13 cellular contexts compared by ENCODE assay signal in genomic region chr10:29647483-29647882, GRCh38. TPM values are rescaled to one million over a fixed set of nuclear protein-coding genes. Genes with fewer than 3 reads are reported as not detected.
A peak's percentile ranks its signal among the peaks of the same experiment; 100 is the strongest.
DNase-seq lines count a peak whose midpoint lies in the region; ATAC-seq and TF ChIP-seq lines count a peak whose summit lies in the region.
"Had no signal": no experiment of that assay in that cellular context is flagged by ENCODE, and none has a peak within 500 bp of the region (broad histone marks: within the 10 kb centered on the region; RNA-seq: fewer than 3 reads in every experiment).

No MANE protein-coding gene starts in this region.

- TF ChIP-seq CTCF in mucosa of descending colon (IDR thresholded peaks at IDR 0.05) (no peak), testis (IDR thresholded peaks at IDR 0.05) (no peak)

- DNase-seq in activated CD4-positive, alpha-beta T cell treated with anti-CD3 and anti-CD28 coated beads for 36 hours: no peak
- DNase-seq in activated CD4-positive, alpha-beta T cell treated with anti-CD3 and anti-CD28 coated beads, Interleukin-2, amount 10 ng/mL, durations not matched to agents 24 days and 14 days: no peak
- DNase-seq in adipocyte (ENCODE audit: low read depth): peak; percentile 28
- DNase-seq in mucosa of descending colon: peak in 1 of 3 donors; percentile 67
- DNase-seq in testis: no peak
- DNase-seq in hepatic stellate cell (ENCODE audit: low spot score): no peak
- DNase-seq: GOT3 had no signal

- 44 to 58% methylated on average over 5 of the region's 5 CpGs for WGBS in testis, 2 donors

- intact Hi-C loops in activated CD4-positive, alpha-beta T cell treated with anti-CD3 and anti-CD28 coated beads for 36 hours (cut with DNase I, micrococcal nuclease): no loop called here
- intact Hi-C loops in activated CD4-positive, alpha-beta T cell treated with anti-CD3 and anti-CD28 coated beads, Interleukin-2, amount 10 ng/mL, durations not matched to agents 24 days and 14 days (cut with micrococcal nuclease): no loop called here
- intact Hi-C loops in mucosa of descending colon (cut with DNase I, micrococcal nuclease): loop anchor here in 1 of 2 donors (10.0 kb wide), 1 partner anchor 87 kb away; no protein-coding TSS in a partner anchor
- intact Hi-C loops in testis (cut with DNase I; ENCODE audit: low total_unique reads): no loop called here

- H3K9me3 ChIP-seq in adipocyte (ENCODE audit: control insufficient read depth, low read length) (no peaks in the 10 kb centered on the region), mucosa of descending colon (no peaks in the 10 kb centered on the region), testis (no peaks in the 10 kb centered on the region)

- POLR2A ChIA-PET in activated CD4-positive, alpha-beta T cell treated with anti-CD3 and anti-CD28 coated beads for 36 hours (lab: Charles Lee): interaction anchor here (0.6 kb wide), 2 partner anchors 13 to 41 kb away, joined by 3 read pairs; no protein-coding TSS in a partner anchor

- CTCF ChIA-PET in activated CD4-positive, alpha-beta T cell treated with anti-CD3 and anti-CD28 coated beads for 36 hours (lab: Charles Lee): interaction anchor here (0.7 to 3.4 kb wide), 4 partner anchors 10 to 469 kb away, joined by 3 to 9 read pairs (median 3); no protein-coding TSS in a partner anchor

- no peak overlapping the region for H3K27ac Mint-ChIP-seq in activated CD4-positive, alpha-beta T cell treated with anti-CD3 and anti-CD28 coated beads for 36 hours
- H3K27ac Mint-ChIP-seq in activated CD4-positive, alpha-beta T cell treated with anti-CD3 and anti-CD28 coated beads, Interleukin-2, amount 10 ng/mL, durations not matched to agents 24 days and 14 days: no peak overlapping the region
- H3K27ac Mint-ChIP-seq: neural progenitor cell had no signal

- peaks cover 6% of the 10 kb centered on the region for H3K36me3 ChIP-seq in adipocyte (ENCODE audit: control insufficient read depth, insufficient read depth, low read length, severe bottlenecking)
- H3K36me3 ChIP-seq in mucosa of descending colon (ENCODE audit: low read depth): no peaks in the 10 kb centered on the region
- no peaks in the 10 kb centered on the region for H3K36me3 ChIP-seq in testis (ENCODE audit: low read depth, missing control alignments)
- H3K36me3 ChIP-seq: neural progenitor cell had no signal

- H3K4me1 Mint-ChIP-seq in activated CD4-positive, alpha-beta T cell treated with anti-CD3 and anti-CD28 coated beads for 36 hours: peaks cover 51% of the 10 kb centered on the region
- peaks cover 24% of the 10 kb centered on the region for H3K4me1 Mint-ChIP-seq in activated CD4-positive, alpha-beta T cell treated with anti-CD3 and anti-CD28 coated beads, Interleukin-2, amount 10 ng/mL, durations not matched to agents 24 days and 14 days

- no peak for TF ChIP-seq POLR2A in testis (IDR thresholded peaks at IDR 0.05)

- H3K9me3 Mint-ChIP-seq in activated CD4-positive, alpha-beta T cell treated with anti-CD3 and anti-CD28 coated beads for 36 hours (ENCODE audit: low read depth): no peaks in the 10 kb centered on the region
- no peaks in the 10 kb centered on the region for H3K9me3 Mint-ChIP-seq in activated CD4-positive, alpha-beta T cell treated with anti-CD3 and anti-CD28 coated beads, Interleukin-2, amount 10 ng/mL, durations not matched to agents 24 days and 14 days
- H3K9me3 Mint-ChIP-seq: dendritic cell treated with granulocyte-macrophage colony-stimulating factor and Interleukin-4, amounts not matched to agents 40 ng/mL and 50 ng/mL, for 4 days; WTC11 had no signal

- H3K4me1 ChIP-seq in adipocyte (ENCODE audit: control insufficient read depth, insufficient read depth, low read length): peaks cover 72% of the 10 kb centered on the region
- H3K4me1 ChIP-seq in mucosa of descending colon (ENCODE audit: low read depth): peaks cover 41% of the 10 kb centered on the region
- peaks cover 59% of the 10 kb centered on the region for H3K4me1 ChIP-seq in testis

- no peak for ATAC-seq in activated CD4-positive, alpha-beta T cell treated with anti-CD3 and anti-CD28 coated beads for 36 hours
- ATAC-seq in mucosa of descending colon (peak; percentile 81), HG02588 (IDR thresholded peaks at IDR 0.05; ENCODE audit: unreplicated experiment) (no peak), HG03520 (IDR thresholded peaks at IDR 0.05; ENCODE audit: unreplicated experiment) (no peak)
- ATAC-seq: K562, WTC11 had no signal

- H3K4me3 ChIP-seq in adipocyte (ENCODE audit: low read length) (peak overlapping the region; percentile 76), mucosa of descending colon (no peak overlapping the region), testis (no peak overlapping the region)
- H3K4me3 ChIP-seq: K562, neural progenitor cell had no signal

- no peaks in the 10 kb centered on the region for H3K27me3 Mint-ChIP-seq in activated CD4-positive, alpha-beta T cell treated with anti-CD3 and anti-CD28 coated beads for 36 hours
- H3K27me3 Mint-ChIP-seq in activated CD4-positive, alpha-beta T cell treated with anti-CD3 and anti-CD28 coated beads, Interleukin-2, amount 10 ng/mL, durations not matched to agents 24 days and 14 days: peaks cover 21% of the 10 kb centered on the region
- H3K27me3 Mint-ChIP-seq: dendritic cell treated with granulocyte-macrophage colony-stimulating factor and Interleukin-4, amounts not matched to agents 40 ng/mL and 50 ng/mL, for 4 days had no signal

- peak overlapping the region; percentile 57 to 88 for H3K27ac ChIP-seq in testis
- H3K27ac ChIP-seq: neural progenitor cell had no signal

- peaks cover 3% of the 10 kb centered on the region for H3K36me3 Mint-ChIP-seq in activated CD4-positive, alpha-beta T cell treated with anti-CD3 and anti-CD28 coated beads for 36 hours (ENCODE audit: low read depth)
- no peaks in the 10 kb centered on the region for H3K36me3 Mint-ChIP-seq in activated CD4-positive, alpha-beta T cell treated with anti-CD3 and anti-CD28 coated beads, Interleukin-2, amount 10 ng/mL, durations not matched to agents 24 days and 14 days (ENCODE audit: low read depth)

- no peaks in the 10 kb centered on the region for H3K27me3 ChIP-seq in adipocyte (replicated peaks; ENCODE audit: control insufficient read depth, insufficient read depth, low read length)
- H3K27me3 ChIP-seq in testis: no peaks in the 10 kb centered on the region
- H3K27me3 ChIP-seq: neural progenitor cell had no signal

- peak overlapping the region; percentile 85 for H3K9ac ChIP-seq in adipocyte (ENCODE audit: low read length)
- H3K9ac ChIP-seq: neural progenitor cell had no signal

- peak overlapping the region; percentile 37 for H3K4me3 Mint-ChIP-seq in activated CD4-positive, alpha-beta T cell treated with anti-CD3 and anti-CD28 coated beads for 36 hours
- no peak overlapping the region for H3K4me3 Mint-ChIP-seq in activated CD4-positive, alpha-beta T cell treated with anti-CD3 and anti-CD28 coated beads, Interleukin-2, amount 10 ng/mL, durations not matched to agents 24 days and 14 days
- H3K4me3 Mint-ChIP-seq: dendritic cell treated with granulocyte-macrophage colony-stimulating factor and Interleukin-4, amounts not matched to agents 40 ng/mL and 50 ng/mL, for 4 days; neural progenitor cell; WTC11 had no signal

RNA-seq across cellular contexts. Expression of gene SVIL, which starts 12.7 kb away (rescaled TPM):
- 10 to 100 TPM; 12.5 to 17.0 TPM for total RNA-seq in activated CD4-positive, alpha-beta T cell treated with anti-CD3 and anti-CD28 coated beads for 36 hours
- 8.6 and 10.1 TPM in 2 replicates for total RNA-seq in activated CD4-positive, alpha-beta T cell treated with anti-CD3 and anti-CD28 coated beads, Interleukin-2, amount 10 ng/mL, durations not matched to agents 24 days and 14 days
- 1,000 to 10,000 TPM in 1 of 3 donors, 10 to 100 TPM in 2; 67.6 to 1,278 (median 86.0) TPM for total RNA-seq in mucosa of descending colon
- 10 to 100 TPM; 63.1 to 67.6 TPM for total RNA-seq in testis
- polyA plus RNA-seq in testis (ENCODE audit: insufficient read depth, low read depth, low replicate concordance): 44.7 TPM
